In the genomic region with DNA sequence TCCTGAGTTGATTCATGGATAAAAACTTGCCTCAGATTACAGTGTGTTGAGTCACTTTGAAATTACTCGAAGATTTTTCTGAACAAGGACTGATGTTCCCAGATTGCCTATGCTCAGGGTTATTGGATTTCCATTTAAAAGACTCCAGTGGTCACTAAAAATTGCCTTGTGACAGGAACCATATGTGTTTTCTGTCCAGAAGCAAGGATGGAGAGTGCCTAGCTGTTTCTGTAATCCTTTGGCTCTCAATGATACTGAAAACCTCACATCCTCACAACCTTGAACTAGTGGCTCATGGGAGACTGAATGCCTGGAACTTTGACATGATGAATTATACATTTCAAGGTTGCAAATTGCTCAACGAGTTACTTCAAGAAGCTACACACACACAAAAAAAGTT, we compare ENCODE assay signal across 24 cellular contexts.
"Had no signal": no experiment of that assay in that cellular context is flagged by ENCODE, and none has a peak within 500 bp of the region (broad histone marks: within the 10 kb centered on the region; RNA-seq: fewer than 3 reads in every experiment).

No MANE protein-coding gene starts in this region.

- H3K36me3 Mint-ChIP-seq: activated naive CD8-positive, alpha-beta T cell; immature natural killer cell; T-cell; type B pancreatic cell had no signal

- H3K9me3 Mint-ChIP-seq: neural crest cell had no signal

- H3K4me1 Mint-ChIP-seq: immature natural killer cell, neural crest cell, T-cell had no signal

- H3K36me3 ChIP-seq: adrenal gland, colonic mucosa, esophagus squamous epithelium, sigmoid colon, thoracic aorta, vagina, WERI-Rb-1 had no signal

- H3K27me3 ChIP-seq: adrenal gland, colonic mucosa, esophagus squamous epithelium, foreskin keratinocyte, sigmoid colon, vagina had no signal

- H3K27ac Mint-ChIP-seq: activated naive CD8-positive, alpha-beta T cell; activated T-helper 2 cell treated with anti-CD3 and anti-CD28 coated beads, Interferon-gamma antibody, Interleukin-2, Interleukin-4, amounts not matched to agents 10 μg/mL and 5 μg/mL and 100 μg/mL, durations not matched to agents 14 hours and 24 hours and 36 hours; immature natural killer cell; T-cell; T-helper 2 cell treated with Interferon-gamma antibody and Interleukin-4, amounts not matched to agents 5 μg/mL and 100 μg/mL, for 36 hours; type B pancreatic cell had no signal

- DNase-seq: activated CD4-positive, alpha-beta T cell treated with anti-CD3 and anti-CD28 coated beads for 1 hour; activated CD8-positive, alpha-beta memory T cell treated with anti-CD3 and anti-CD28 coated beads, Interleukin-2, amount 50 U/mL, for 48 hours; activated naive CD4-positive, alpha-beta T cell; activated T-cell treated with anti-CD3 and anti-CD28 coated beads, Interleukin-2, amount 50 U/mL, for 4 hours; colonic mucosa; esophagus squamous epithelium; foreskin keratinocyte; immature natural killer cell; mesenchymal stem cell; mucosa of descending colon; sigmoid colon; stimulated activated CD4-positive, alpha-beta T cell treated with anti-CD3 and anti-CD28 coated beads, Interleukin-15, amount 100 ng/mL, for 24 hours; stimulated activated naive CD4-positive, alpha-beta T cell; T-cell; WERI-Rb-1 had no signal

- H3K27ac ChIP-seq: adrenal gland, colonic mucosa, esophagus squamous epithelium, foreskin keratinocyte, sigmoid colon, thoracic aorta, vagina, WERI-Rb-1 had no signal

- H3K4me3 ChIP-seq: adrenal gland, colonic mucosa, esophagus squamous epithelium, mucosa of descending colon, sigmoid colon, smooth muscle cell, thoracic aorta, vagina had no signal

- ATAC-seq: activated T-cell treated with anti-CD3 and anti-CD28 coated beads, Interleukin-2, amount 50 U/mL, for 4 hours; foreskin keratinocyte; mucosa of descending colon; T-cell had no signal

- H3K9me3 ChIP-seq: colonic mucosa, esophagus squamous epithelium, mucosa of descending colon, thoracic aorta, vagina had no signal

- H3K4me3 Mint-ChIP-seq: activated naive CD8-positive, alpha-beta T cell; activated T-cell treated with anti-CD3 and anti-CD28 coated beads, Interleukin-2, amount 50 U/mL, for 4 hours; immature natural killer cell; neural crest cell; T-cell; T-helper 2 cell treated with Interferon-gamma antibody and Interleukin-4, amounts not matched to agents 5 μg/mL and 100 μg/mL, for 36 hours; type B pancreatic cell had no signal

- H3K4me2 ChIP-seq: smooth muscle cell had no signal

- H3K27me3 Mint-ChIP-seq: activated naive CD8-positive, alpha-beta T cell; T-cell; type B pancreatic cell had no signal

- H3K4me1 ChIP-seq: colonic mucosa, esophagus squamous epithelium, foreskin keratinocyte, sigmoid colon, vagina had no signal
